25 cellular contexts compared by ENCODE assay signal in the genomic region with DNA sequence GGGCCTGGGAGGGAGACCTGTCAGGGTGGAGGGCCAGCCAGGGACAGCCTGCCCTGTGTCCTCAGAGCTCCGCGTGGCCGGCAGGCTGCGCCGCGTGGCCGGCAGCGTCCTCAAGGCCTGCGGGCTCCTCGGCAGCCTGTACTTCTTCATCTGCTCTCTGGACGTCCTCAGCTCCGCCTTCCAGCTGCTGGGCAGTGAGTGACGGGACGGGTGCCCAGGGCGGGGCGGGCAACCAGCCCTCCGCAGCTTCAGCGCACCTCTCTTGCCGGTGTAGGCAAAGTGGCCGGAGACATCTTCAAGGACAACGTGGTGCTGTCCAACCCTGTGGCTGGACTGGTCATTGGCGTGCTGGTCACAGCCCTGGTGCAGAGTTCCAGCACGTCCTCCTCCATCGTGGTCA. TPM values are rescaled to one million over a fixed set of nuclear protein-coding genes. Genes with fewer than 3 reads are reported as not detected.
"Had no signal": no experiment of that assay in that cellular context is flagged by ENCODE, and none has a peak within 500 bp of the region (broad histone marks: within the 10 kb centered on the region; RNA-seq: fewer than 3 reads in every experiment).

No MANE protein-coding gene starts in this region.

- H3K4me3 ChIP-seq: coronary artery, esophagus squamous epithelium, gastrocnemius medialis, spleen, thoracic aorta, vagina had no signal

- DNase-seq: activated CD4-positive, alpha-beta memory T cell treated with anti-CD3 and anti-CD28 coated beads, Interleukin-2, amount 10 ng/mL, durations not matched to agents 7 days and 5 days; activated CD4-positive, alpha-beta T cell treated with anti-CD3 and anti-CD28 coated beads, Interleukin-2, amount 10 ng/mL, durations not matched to agents 24 days and 14 days; activated CD8-positive, alpha-beta memory T cell treated with anti-CD3 and anti-CD28 coated beads, Interleukin-2, amount 10 ng/mL, durations not matched to agents 7 days and 5 days; activated effector memory CD4-positive, alpha-beta T cell treated with anti-CD3 and anti-CD28 coated beads, Interleukin-2, amount 50 U/mL, for 16 hours; activated naive CD4-positive, alpha-beta T cell treated with anti-CD3 and anti-CD28 coated beads, Interleukin-2, amount 10 ng/mL, durations not matched to agents 7 days and 5 days; activated T-cell treated with anti-CD3 and anti-CD28 coated beads for 4 hours; amygdala; cerebellar nuclear complex; esophagus squamous epithelium; gastrocnemius medialis; hippocampal formation; left ventricle myocardium superior; naive B cell; occipital lobe; spleen; stimulated activated CD4-positive, alpha-beta T cell treated with anti-CD3 and anti-CD28 coated beads, Interleukin-4, amount 100 ng/mL, for 24 hours; stimulated activated naive CD4-positive, alpha-beta T cell treated with Interleukin-2 at 50 U/mL for 16 hours had no signal

- H3K4me3 Mint-ChIP-seq: activated CD4-positive, alpha-beta memory T cell treated with anti-CD3 and anti-CD28 coated beads, Interleukin-2, amount 10 ng/mL, durations not matched to agents 7 days and 5 days; activated CD4-positive, alpha-beta T cell treated with anti-CD3 and anti-CD28 coated beads, Interleukin-2, amount 10 ng/mL, durations not matched to agents 24 days and 14 days; activated CD8-positive, alpha-beta memory T cell treated with anti-CD3 and anti-CD28 coated beads, Interleukin-2, amount 10 ng/mL, durations not matched to agents 7 days and 5 days; activated naive CD4-positive, alpha-beta T cell treated with anti-CD3 and anti-CD28 coated beads, Interleukin-2, amount 10 ng/mL, durations not matched to agents 7 days and 5 days; naive B cell; neural crest cell; type B pancreatic cell had no signal

- ATAC-seq: activated CD8-positive, alpha-beta memory T cell treated with anti-CD3 and anti-CD28 coated beads, Interleukin-2, amount 10 ng/mL, durations not matched to agents 7 days and 5 days; gastrocnemius medialis; left ventricle myocardium superior; sciatic nerve had no signal

- H3K36me3 ChIP-seq: esophagus squamous epithelium, gastrocnemius medialis, spleen, thoracic aorta, vagina had no signal

- H3K9me3 ChIP-seq: esophagus squamous epithelium, gastrocnemius medialis, spleen, thoracic aorta, vagina had no signal

- H3K27me3 Mint-ChIP-seq: activated CD4-positive, alpha-beta memory T cell treated with anti-CD3 and anti-CD28 coated beads, Interleukin-2, amount 10 ng/mL, durations not matched to agents 7 days and 5 days; activated CD8-positive, alpha-beta memory T cell treated with anti-CD3 and anti-CD28 coated beads, Interleukin-2, amount 10 ng/mL, durations not matched to agents 7 days and 5 days had no signal

- H3K9me3 Mint-ChIP-seq: activated CD4-positive, alpha-beta memory T cell treated with anti-CD3 and anti-CD28 coated beads, Interleukin-2, amount 10 ng/mL, durations not matched to agents 7 days and 5 days; activated CD4-positive, alpha-beta T cell treated with anti-CD3 and anti-CD28 coated beads, Interleukin-2, amount 10 ng/mL, durations not matched to agents 24 days and 14 days; activated naive CD4-positive, alpha-beta T cell treated with anti-CD3 and anti-CD28 coated beads, Interleukin-2, amount 10 ng/mL, durations not matched to agents 7 days and 5 days; neural crest cell; type B pancreatic cell had no signal

- H3K27ac ChIP-seq: coronary artery, esophagus squamous epithelium, gastrocnemius medialis, spleen, thoracic aorta, vagina had no signal

- H3K27ac Mint-ChIP-seq: activated CD4-positive, alpha-beta memory T cell treated with anti-CD3 and anti-CD28 coated beads, Interleukin-2, amount 10 ng/mL, durations not matched to agents 7 days and 5 days; activated CD4-positive, alpha-beta T cell treated with anti-CD3 and anti-CD28 coated beads, Interleukin-2, amount 10 ng/mL, durations not matched to agents 24 days and 14 days; activated CD8-positive, alpha-beta memory T cell treated with anti-CD3 and anti-CD28 coated beads, Interleukin-2, amount 10 ng/mL, durations not matched to agents 7 days and 5 days; activated naive CD4-positive, alpha-beta T cell treated with anti-CD3 and anti-CD28 coated beads, Interleukin-2, amount 10 ng/mL, durations not matched to agents 7 days and 5 days; type B pancreatic cell had no signal

- H3K36me3 Mint-ChIP-seq: activated CD8-positive, alpha-beta memory T cell treated with anti-CD3 and anti-CD28 coated beads, Interleukin-2, amount 10 ng/mL, durations not matched to agents 7 days and 5 days; activated naive CD4-positive, alpha-beta T cell treated with anti-CD3 and anti-CD28 coated beads, Interleukin-2, amount 10 ng/mL, durations not matched to agents 7 days and 5 days; naive B cell; type B pancreatic cell had no signal

RNA-seq across cellular contexts. Expression of a gene that starts 1.8 kb away (rescaled TPM):
- total RNA-seq: activated CD4-positive, alpha-beta memory T cell treated with anti-CD3 and anti-CD28 coated beads, Interleukin-2, amount 10 ng/mL, durations not matched to agents 7 days and 5 days; activated CD4-positive, alpha-beta T cell treated with anti-CD3 and anti-CD28 coated beads, Interleukin-2, amount 10 ng/mL, durations not matched to agents 24 days and 14 days; activated CD8-positive, alpha-beta memory T cell treated with anti-CD3 and anti-CD28 coated beads, Interleukin-2, amount 10 ng/mL, durations not matched to agents 7 days and 5 days; bronchial epithelial cell; gastrocnemius medialis; left ventricle myocardium superior; neural crest cell; sciatic nerve; spleen; T-helper 2 cell treated with Interferon-gamma antibody and Interleukin-4, amounts not matched to agents 100 ng/mL and 5 ng/mL, for 36 hours; vagina had no signal
- polyA plus RNA-seq: spleen had no signal

RNA-seq across cellular contexts. Expression of a gene that starts 5.2 kb away (rescaled TPM):
- total RNA-seq: activated CD4-positive, alpha-beta T cell treated with anti-CD3 and anti-CD28 coated beads, Interleukin-2, amount 10 ng/mL, durations not matched to agents 24 days and 14 days; activated CD8-positive, alpha-beta memory T cell treated with anti-CD3 and anti-CD28 coated beads, Interleukin-2, amount 10 ng/mL, durations not matched to agents 7 days and 5 days; gastrocnemius medialis; left ventricle myocardium superior; neural crest cell; occipital lobe; sciatic nerve; spleen; T-helper 2 cell treated with Interferon-gamma antibody and Interleukin-4, amounts not matched to agents 100 ng/mL and 5 ng/mL, for 36 hours; thoracic aorta had no signal
- polyA plus RNA-seq: spleen had no signal

RNA-seq across cellular contexts. Expression of a gene that starts 7.5 kb away (rescaled TPM):
- total RNA-seq: left ventricle myocardium superior, occipital lobe, sciatic nerve, thoracic aorta had no signal

RNA-seq across cellular contexts. Expression of a gene that starts 10.5 kb away (rescaled TPM):
- total RNA-seq: bronchial epithelial cell had no signal
